In genomic region chr5:124059200-124059599, GRCh38 we compare ENCODE assay signal across 18 cellular contexts.
DNase-seq lines count a peak whose midpoint lies in the region; ATAC-seq, FAIRE-seq and TF ChIP-seq lines count a peak whose summit lies in the region.
"Had no signal": no experiment of that assay in that cellular context is flagged by ENCODE, and none has a peak within 500 bp of the region (broad histone marks: within the 10 kb centered on the region; RNA-seq: fewer than 3 reads in every experiment).

No MANE protein-coding gene starts in this region.

- no peaks in the 10 kb centered on the region for H3K36me3 ChIP-seq in PC-3 (ENCODE audit: low read depth, low read length)
- H3K36me3 ChIP-seq in spleen = no peaks in the 10 kb centered on the region
- H3K36me3 ChIP-seq: gastroesophageal sphincter, Peyer's patch, thoracic aorta had no signal

- peak; percentile 92 for ATAC-seq in PC-3
- no peak for ATAC-seq in GM18873 (IDR thresholded peaks at IDR 0.05; ENCODE audit: low FRiP score, unreplicated experiment)
- ATAC-seq in activated CD8-positive, alpha-beta memory T cell treated with anti-CD3 and anti-CD28 coated beads, Interleukin-2, amount 10 ng/mL, durations not matched to agents 7 days and 5 days = no peak
- ATAC-seq: gastroesophageal sphincter; stimulated activated effector memory CD8-positive, alpha-beta T cell treated with anti-CD3 and anti-CD28 coated beads, Interleukin-12 subunit alpha, Interleukin-12 subunit beta, amount 100 ng/mL, for 72 hours had no signal

- H3K4me1 Mint-ChIP-seq in osteocyte (ENCODE audit: unreplicated experiment) = peaks cover 42% of the 10 kb centered on the region
- no peaks in the 10 kb centered on the region for H3K4me1 Mint-ChIP-seq in activated CD8-positive, alpha-beta memory T cell treated with anti-CD3 and anti-CD28 coated beads, Interleukin-2, amount 10 ng/mL, durations not matched to agents 7 days and 5 days
- H3K4me1 Mint-ChIP-seq: stimulated activated effector memory CD8-positive, alpha-beta T cell treated with anti-CD3 and anti-CD28 coated beads, Interleukin-12 subunit alpha, Interleukin-12 subunit beta, amount 100 ng/mL, for 72 hours had no signal

- no TSS peak for BruUV-seq in PC-3 (replicated peaks; lab: Mats Ljungman, UMichigan)

- peaks cover 2% of the 10 kb centered on the region for H3K27me3 Mint-ChIP-seq in osteocyte (ENCODE audit: unreplicated experiment)
- H3K27me3 Mint-ChIP-seq in activated CD8-positive, alpha-beta memory T cell treated with anti-CD3 and anti-CD28 coated beads, Interleukin-2, amount 10 ng/mL, durations not matched to agents 7 days and 5 days = no peaks in the 10 kb centered on the region

- no peaks in the 10 kb centered on the region for H3K9me2 ChIP-seq in PC-3 (replicated peaks; ENCODE audit: low read length)

- H3K4me1 ChIP-seq in PC-3 (ENCODE audit: insufficient read depth, low read length) (peaks cover 6% of the 10 kb centered on the region; the same call in 1 of the 2 replicates), spleen (peaks cover 6 to 30% (median 13%) of the 10 kb centered on the region in 6 donors)

- peaks cover 3% of the 10 kb centered on the region for H3K9me3 Mint-ChIP-seq in osteocyte (ENCODE audit: unreplicated experiment)
- H3K9me3 Mint-ChIP-seq in activated CD8-positive, alpha-beta memory T cell treated with anti-CD3 and anti-CD28 coated beads, Interleukin-2, amount 10 ng/mL, durations not matched to agents 7 days and 5 days (ENCODE audit: low read depth) = peaks cover 2% of the 10 kb centered on the region
- H3K9me3 Mint-ChIP-seq: dendritic cell treated with granulocyte-macrophage colony-stimulating factor and Interleukin-4, amounts not matched to agents 40 ng/mL and 50 ng/mL, for 4 days had no signal

- intact Hi-C loops in PC-3 (cut with micrococcal nuclease) = no loop called here
- intact Hi-C loops in spleen (cut with DNase I; ENCODE audit: low total_unique reads) = no loop called here

- H3K27me3 ChIP-seq in PC-3 (ENCODE audit: low read length) (no peaks in the 10 kb centered on the region), spleen (replicated peaks in 1 of 7) (no peaks in the 10 kb centered on the region)
- H3K27me3 ChIP-seq: gastroesophageal sphincter, Peyer's patch had no signal

- H3K27ac Mint-ChIP-seq in osteocyte (ENCODE audit: unreplicated experiment) = peak overlapping the region; percentile 28
- no peak overlapping the region for H3K27ac Mint-ChIP-seq in activated CD8-positive, alpha-beta memory T cell treated with anti-CD3 and anti-CD28 coated beads, Interleukin-2, amount 10 ng/mL, durations not matched to agents 7 days and 5 days
- H3K27ac Mint-ChIP-seq: dendritic cell treated with granulocyte-macrophage colony-stimulating factor and Interleukin-4, amounts not matched to agents 40 ng/mL and 50 ng/mL, for 4 days; stimulated activated effector memory CD8-positive, alpha-beta T cell treated with anti-CD3 and anti-CD28 coated beads, Interleukin-12 subunit alpha, Interleukin-12 subunit beta, amount 100 ng/mL, for 72 hours had no signal

- H3K27ac ChIP-seq in PC-3 (ENCODE audit: low read length) (no peak overlapping the region), spleen (no peak overlapping the region)
- H3K27ac ChIP-seq: gastroesophageal sphincter, Peyer's patch, thoracic aorta had no signal

- DNase-seq in H54 (ENCODE audit: insufficient read length, low spot score) (peak; percentile 1), PC-3 (peak; percentile 65), epithelial cell of proximal tubule (ENCODE audit: low read depth) (peak; percentile 44), osteocyte (ENCODE audit: extremely low spot score, unreplicated experiment) (no peak), NCI-H1048 (lab: John Stamatoyannopoulos, UW) (no peak), spleen (no peak)
- DNase-seq in activated CD8-positive, alpha-beta memory T cell treated with anti-CD3 and anti-CD28 coated beads, Interleukin-2, amount 10 ng/mL, durations not matched to agents 7 days and 5 days = no peak
- DNase-seq: activated CD4-positive, CD25-positive, alpha-beta regulatory T cell treated with anti-CD3 and anti-CD28 coated beads, Interleukin-2, amount 50 U/mL, for 72 hours; Kasumi-1; NCI-H1436; Peyer's patch; T1000 had no signal

- H3K9me3 ChIP-seq in PC-3 (ENCODE audit: low read length) (no peaks in the 10 kb centered on the region), spleen (no peaks in the 10 kb centered on the region)
- H3K9me3 ChIP-seq: gastroesophageal sphincter, Peyer's patch, thoracic aorta had no signal

- no peaks in the 10 kb centered on the region for H3F3A ChIP-seq in PC-3 (ENCODE audit: low read length, unreplicated experiment)

- H3K4me2 ChIP-seq in PC-3 (ENCODE audit: low read length) = no peak overlapping the region

- CTCF ChIA-PET in PC-3 (lab: Charles Lee) = no interaction called here
- CTCF ChIA-PET in activated CD8-positive, alpha-beta memory T cell treated with anti-CD3 and anti-CD28 coated beads, Interleukin-2, amount 10 ng/mL, durations not matched to agents 7 days and 5 days (lab: Charles Lee) = no interaction called here

- no peak overlapping the region for H3K9ac ChIP-seq in PC-3 (ENCODE audit: low read length)

- no peak overlapping the region for H3K4me3 ChIP-seq in PC-3 (ENCODE audit: low read length)
- no peak overlapping the region for H3K4me3 ChIP-seq in epithelial cell of proximal tubule (ENCODE audit: low read depth, low read length)
- no peak overlapping the region for H3K4me3 ChIP-seq in spleen
- H3K4me3 ChIP-seq: gastroesophageal sphincter, Peyer's patch, thoracic aorta had no signal

- H3K4me3 Mint-ChIP-seq in osteocyte (ENCODE audit: unreplicated experiment) = no peak overlapping the region
- no peak overlapping the region for H3K4me3 Mint-ChIP-seq in activated CD8-positive, alpha-beta memory T cell treated with anti-CD3 and anti-CD28 coated beads, Interleukin-2, amount 10 ng/mL, durations not matched to agents 7 days and 5 days
- H3K4me3 Mint-ChIP-seq: dendritic cell treated with granulocyte-macrophage colony-stimulating factor and Interleukin-4, amounts not matched to agents 40 ng/mL and 50 ng/mL, for 4 days; stimulated activated effector memory CD8-positive, alpha-beta T cell treated with anti-CD3 and anti-CD28 coated beads, Interleukin-12 subunit alpha, Interleukin-12 subunit beta, amount 100 ng/mL, for 72 hours had no signal

- no peaks in the 10 kb centered on the region for H3K79me2 ChIP-seq in PC-3 (ENCODE audit: low read length)

- no peak for TF ChIP-seq POLR2A in H54 (IDR thresholded peaks at IDR 0.05; ENCODE audit: low read depth, low read length)
- TF ChIP-seq POLR2A in spleen (IDR thresholded peaks at IDR 0.05) = no peak

- FAIRE-seq in H54 (lab: Jason Lieb, UNC) = no peak
- FAIRE-seq: endothelial cell of umbilical vein had no signal

- POLR2A ChIA-PET in PC-3 (lab: Charles Lee; ENCODE audit: unreplicated experiment) = no interaction called here

- H3K36me3 Mint-ChIP-seq in osteocyte (ENCODE audit: unreplicated experiment) = no peaks in the 10 kb centered on the region
- no peaks in the 10 kb centered on the region for H3K36me3 Mint-ChIP-seq in activated CD8-positive, alpha-beta memory T cell treated with anti-CD3 and anti-CD28 coated beads, Interleukin-2, amount 10 ng/mL, durations not matched to agents 7 days and 5 days
- H3K36me3 Mint-ChIP-seq: stimulated activated effector memory CD8-positive, alpha-beta T cell treated with anti-CD3 and anti-CD28 coated beads, Interleukin-12 subunit alpha, Interleukin-12 subunit beta, amount 100 ng/mL, for 72 hours had no signal

- WGBS in spleen, 5 donors = 87 to 97% (median 89%) methylated on average over 3 of the region's 3 CpGs

- no peaks in the 10 kb centered on the region for H4K20me1 ChIP-seq in PC-3 (ENCODE audit: low read length)

- TF ChIP-seq CTCF in PC-3 (conservative IDR thresholded peaks at IDR 0.05; ENCODE audit: low read depth, low read length) (no peak), epithelial cell of proximal tubule (conservative IDR thresholded peaks at IDR 0.05; ENCODE audit: low read depth, low read length) (no peak), osteocyte (IDR thresholded peaks at IDR 0.05) (no peak), spleen (IDR thresholded peaks at IDR 0.05 in 8 of 11, conservative IDR thresholded peaks at IDR 0.05 in 3 of 11) (no peak)

- H2AFZ ChIP-seq in PC-3 (ENCODE audit: low read length) = no peak overlapping the region

Comparison
In these comparisons a context has a peak if more than half of its experiments do, and no peak if none do; other contexts are left out.
1. DNase-seq: peak in H54 (single experiment), PC-3 (single experiment) and epithelial cell of proximal tubule (single experiment); none in osteocyte (single experiment), activated CD8-positive, alpha-beta memory T cell treated with anti-CD3 and anti-CD28 coated beads, Interleukin-2, amount 10 ng/mL, durations not matched to agents 7 days and 5 days (single experiment), NCI-H1048 (single experiment) and spleen (single experiment).